Comparison of ENCODE assay signal across 8 cellular contexts in the genomic region with DNA sequence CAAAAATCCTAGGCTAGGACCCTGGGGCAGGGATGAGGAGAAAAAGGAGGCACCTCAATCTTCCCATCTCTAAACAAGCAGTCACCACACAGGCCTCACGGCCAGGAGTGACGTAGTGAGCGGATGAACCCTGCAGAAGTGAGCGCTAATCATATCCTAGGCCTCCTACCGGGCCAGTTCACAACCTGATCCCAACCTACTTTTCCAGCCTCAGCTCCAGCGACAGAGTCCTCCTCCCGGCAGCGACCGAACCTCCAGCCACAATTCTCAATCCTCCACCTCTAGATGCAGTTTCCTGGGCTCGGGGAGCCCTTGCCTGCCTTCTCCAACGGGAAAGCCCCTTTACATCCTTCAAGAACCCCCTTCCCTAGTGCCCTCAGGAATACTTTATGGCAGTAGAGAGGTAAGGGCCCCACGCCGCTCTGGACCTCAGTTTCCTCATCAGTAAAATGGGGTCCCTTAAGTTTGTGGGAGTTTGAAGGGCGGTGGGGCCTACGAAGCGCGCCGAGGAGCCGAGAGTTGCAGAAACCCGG. TPM values are rescaled to one million over a fixed set of nuclear protein-coding genes. Genes with fewer than 3 reads are reported as not detected.
DNase-seq lines count a peak whose midpoint lies in the region; ATAC-seq, FAIRE-seq and TF ChIP-seq lines count a peak whose summit lies in the region.

No MANE protein-coding gene starts in this region.

- no peak for TF ChIP-seq CTCF in AG09309 (IDR thresholded peaks at IDR 0.05; ENCODE audit: control insufficient read depth, insufficient read depth, low read depth, low read length, missing control alignments)
- TF ChIP-seq CTCF in OCI-LY3 (IDR thresholded peaks at IDR 0.05; ENCODE audit: low read depth, low read length), result no peak
- TF ChIP-seq CTCF in lung (IDR thresholded peaks at IDR 0.05; ENCODE audit: control extremely low read depth, extremely low read depth), result no peak
- TF ChIP-seq CTCF in D721Med (IDR thresholded peaks at IDR 0.05; ENCODE audit: insufficient read depth, missing control alignments), result no peak

- H3K9me3 ChIP-seq in OCI-LY3 (ENCODE audit: insufficient read depth, low read length) (no peaks in the 10 kb centered on the region), lung (ENCODE audit: control insufficient read depth in 2 of 2, insufficient read depth in 1 of 2, low read length in 1 of 2) (no peaks in the 10 kb centered on the region)

- DNase-seq in AG09309 (ENCODE audit: low read depth) (no peak), cerebellar cortex (ENCODE audit: low spot score) (peak; percentile 62), lung (ENCODE audit: low spot score) (no peak), NCI-H1048 (lab: John Stamatoyannopoulos, UW) (no peak), D721Med (ENCODE audit: insufficient read length, low spot score) (no peak)

- H2AFZ ChIP-seq in OCI-LY3 (ENCODE audit: low read depth, low read length), result peak overlapping the region; percentile 81

- H3K4me2 ChIP-seq in OCI-LY3 (ENCODE audit: low read length), result peak overlapping the region; percentile 98

- H3K27me3 ChIP-seq in OCI-LY3 (ENCODE audit: low read depth, low read length) (no peaks in the 10 kb centered on the region), lung (ENCODE audit: control insufficient read depth, insufficient read depth) (no peaks in the 10 kb centered on the region)

- H3K27ac ChIP-seq in OCI-LY3 (ENCODE audit: low read length), result peak overlapping the region; percentile 83
- H3K27ac ChIP-seq in lung (ENCODE audit: low read depth in 1 of 2, low read length in 1 of 2), result peak overlapping the region; percentile 96
- peak overlapping the region; percentile 87 for H3K27ac ChIP-seq in temporal lobe (ENCODE audit: low read depth, low read length)

- WGBS in lung, 2 donors, result 4 to 5% methylated on average over 20 of the region's 20 CpGs

- peak overlapping the region; percentile 95 for H3K4me3 ChIP-seq in AG09309 (ENCODE audit: control insufficient read depth, low read depth, low read length)
- peak overlapping the region; percentile 99 for H3K4me3 ChIP-seq in OCI-LY3 (ENCODE audit: low read length)
- peak overlapping the region; percentile 69 for H3K4me3 ChIP-seq in lung

- FAIRE-seq in D721Med (lab: Jason Lieb, UNC), result no peak

- peak overlapping the region; percentile 96 for H3K9ac ChIP-seq in OCI-LY3 (ENCODE audit: low read length)

- 0 out of 2 replicates have a peak, but pooled peaks cover 2% of the 10 kb centered on the region for H4K20me1 ChIP-seq in OCI-LY3 (ENCODE audit: insufficient read depth, low read length)

- H3K4me1 ChIP-seq in OCI-LY3 (ENCODE audit: low read length), result peaks cover 16% of the 10 kb centered on the region
- H3K4me1 ChIP-seq in lung (ENCODE audit: control insufficient read depth in 2 of 2, insufficient read depth in 2 of 2, low read length in 2 of 2), result peaks cover 8 to 10% of the 10 kb centered on the region in 2 donors

- H3K36me3 ChIP-seq in OCI-LY3 (replicated peaks; ENCODE audit: low read depth, low read length) (peaks cover 4% of the 10 kb centered on the region), lung (ENCODE audit: control insufficient read depth in 2 of 2, insufficient read depth in 2 of 2, low read length in 2 of 2) (peaks cover 5 to 16% of the 10 kb centered on the region in 2 donors)

- no peak for ATAC-seq in lung (ENCODE audit: insufficient read depth, low FRiP score)

- TF ChIP-seq POLR2A in GM19099 (IDR thresholded peaks at IDR 0.05; ENCODE audit: extremely low read depth, insufficient read length, low read depth), result peak; percentile 24

- peaks cover 74% of the 10 kb centered on the region for H3K79me2 ChIP-seq in OCI-LY3 (ENCODE audit: low read length)

RNA-seq across cellular contexts. Expression of gene ZNF668, which starts 1.4 kb away (rescaled TPM):
- total RNA-seq in lung (10 to 100 TPM in 1 of 2 donors, 1 to 10 TPM in 1; 4.0 to 13.2 TPM), temporal lobe (4.4 TPM)
- polyA plus RNA-seq in lung, result 10 to 100 TPM; 10.7 TPM

RNA-seq across cellular contexts. Expression of gene ZNF646, which starts 1.6 kb away (rescaled TPM):
- total RNA-seq in lung, result 10 to 100 TPM; 12.7 to 20.5 TPM
- 10 to 100 TPM in 1 of 2 donors, 1 to 10 TPM in 1; 8.4 to 12.2 TPM for polyA plus RNA-seq in lung
- 12.3 TPM for total RNA-seq in temporal lobe

RNA-seq across cellular contexts. Expression of gene PRSS53, which starts 16.1 kb away (rescaled TPM):
- total RNA-seq in lung, result 1 to 10 TPM; 1.4 to 2.2 TPM
- 1 to 10 TPM; 1.6 to 2.3 TPM for polyA plus RNA-seq in lung
- total RNA-seq in temporal lobe, result 1.5 TPM

RNA-seq across cellular contexts. Expression of gene VKORC1, which starts 22.0 kb away (rescaled TPM):
- 10 to 100 TPM; 49.4 to 74.3 TPM for total RNA-seq in lung
- polyA plus RNA-seq in lung, result 100 to 1,000 TPM in 1 of 2 donors, 10 to 100 TPM in 1; 66.8 to 118 TPM
- total RNA-seq in temporal lobe, result 25.3 TPM

RNA-seq across cellular contexts. Expression of gene BCKDK, which starts 35.6 kb away (rescaled TPM):
- total RNA-seq in lung (10 to 100 TPM; 20.3 to 47.6 TPM), temporal lobe (11.1 TPM)
- polyA plus RNA-seq in lung, result 10 to 100 TPM; 16.2 to 61.8 TPM
